1 cellular context compared by ENCODE assay signal in genomic region chr3:119912220-119912619, GRCh38.
A peak's percentile ranks its signal among the peaks of the same experiment; 100 is the strongest.
TF ChIP-seq lines count a peak whose summit lies in the region.

No MANE protein-coding gene starts in this region.

TF ChIP-seq in IMR-90, 13 proteins besides CTCF, POLR2A, EP300 and RAD21:
- peak; percentile 33; the same call in 1 of the 2 replicates for TF ChIP-seq CEBPB (IDR thresholded peaks at IDR 0.05; ENCODE audit: low read depth, low read length)
- TF ChIP-seq SMC3 (IDR thresholded peaks at IDR 0.05; ENCODE audit: low read depth, low read length), result no peak
